ENCODE assay signal across 14 cellular contexts in genomic region chr9:121317737-121318630, GRCh38. TPM values are rescaled to one million over a fixed set of nuclear protein-coding genes. Genes with fewer than 3 reads are reported as not detected.
DNase-seq lines count a peak whose midpoint lies in the region; ATAC-seq, FAIRE-seq and TF ChIP-seq lines count a peak whose summit lies in the region.
"Had no signal": no experiment of that assay in that cellular context is flagged by ENCODE, and none has a peak within 500 bp of the region (broad histone marks: within the 10 kb centered on the region; RNA-seq: fewer than 3 reads in every experiment).

No MANE protein-coding gene starts in this region.

- no peaks in the 10 kb centered on the region for H3K4me1 Mint-ChIP-seq in type B pancreatic cell (ENCODE audit: unreplicated experiment)
- H3K4me1 Mint-ChIP-seq: neural crest cell had no signal

- TF ChIP-seq CTCF in heart left ventricle (IDR thresholded peaks at IDR 0.05) (peak in 1 of 12 donors; percentile 12), pancreas (IDR thresholded peaks at IDR 0.05) (no peak), type B pancreatic cell (conservative IDR thresholded peaks at IDR 0.05) (no peak)

- H3K27me3 ChIP-seq in heart left ventricle (no peaks in the 10 kb centered on the region), pancreas (no peaks in the 10 kb centered on the region)

- no peak overlapping the region for H3K4me3 ChIP-seq in heart left ventricle
- no peak overlapping the region for H3K4me3 ChIP-seq in pancreas

- intact Hi-C loops in heart left ventricle (cut with DNase I) (loop anchor here (2.0 to 10.0 kb wide), 11 partner anchors 36 to 106 kb away; partner anchors contain the start of gene GSN (in 3 of the 10)), pancreas (cut with DNase I) (loop anchor here in 2 of 3 donors (5.0 kb wide), 2 partner anchors 79 to 84 kb away; no protein-coding TSS in a partner anchor)

- peak; percentile 33 to 63 (median 41) for ATAC-seq in heart left ventricle
- ATAC-seq in pancreas: peak; percentile 50 to 78 (median 62)
- ATAC-seq in GM18858 (IDR thresholded peaks at IDR 0.05; ENCODE audit: unreplicated experiment): no peak
- ATAC-seq: stimulated activated naive B cell treated with anti-CD40 and anti-IgM and Interleukin-4, amounts not matched to agents 10 μg/mL and 1 μg/mL and 100 μg/mL, for 72 hours had no signal

- H3K4me1 ChIP-seq in heart left ventricle (peaks cover 4 to 81% (median 48%) of the 10 kb centered on the region in 12 donors), pancreas (peaks cover 0 to 7% (median 6%) of the 10 kb centered on the region in 3 donors)

- 33 to 52% (median 46%) methylated on average over 3 to 6 of the region's 6 CpGs for WGBS in heart left ventricle, 4 donors
- WGBS in pancreas, 2 donors: 40 to 52% methylated on average over 6 of the region's 6 CpGs

- TF ChIP-seq POLR2A in heart left ventricle (IDR thresholded peaks at IDR 0.05): no peak

- H3K4me3 Mint-ChIP-seq in type B pancreatic cell: no peak overlapping the region
- H3K4me3 Mint-ChIP-seq: neural crest cell; stimulated activated naive B cell treated with anti-CD40 and anti-IgM and Interleukin-4, amounts not matched to agents 10 μg/mL and 1 μg/mL and 100 μg/mL, for 72 hours had no signal

- no peaks in the 10 kb centered on the region for H3K9me3 Mint-ChIP-seq in type B pancreatic cell
- H3K9me3 Mint-ChIP-seq: stimulated activated naive B cell treated with anti-CD40 and anti-IgM and Interleukin-4, amounts not matched to agents 10 μg/mL and 1 μg/mL and 100 μg/mL, for 72 hours had no signal

- FAIRE-seq in pancreas (lab: Jason Lieb, UNC): no peak
- FAIRE-seq: astrocyte had no signal

- peaks cover 21% of the 10 kb centered on the region for H3K36me3 Mint-ChIP-seq in type B pancreatic cell

- peak; percentile 8 for DNase-seq in NCI-H2196 (lab: John Stamatoyannopoulos, UW; ENCODE audit: unreplicated experiment)
- DNase-seq in NCI-H2196 treated with DMSO at 0.1 percent for 48 hours (lab: John Stamatoyannopoulos, UW; ENCODE audit: unreplicated experiment): no peak
- DNase-seq in heart left ventricle: peak in 3 of 5 donors; percentile 63 to 77 (median 63)
- DNase-seq in pancreas: peak; percentile 74 to 87 (median 76)
- DNase-seq in type B pancreatic cell (ENCODE audit: extremely low spot score, unreplicated experiment): no peak
- no peak for DNase-seq in D341Med (ENCODE audit: low spot score)
- DNase-seq in GDM1 (lab: John Stamatoyannopoulos, UW): no peak
- DNase-seq: NCI-H526; stimulated activated naive B cell treated with anti-CD40 and anti-IgM and Interleukin-4, amounts not matched to agents 10 μg/mL and 1 μg/mL and 100 μg/mL, for 72 hours; WERI-Rb-1 had no signal

- peak overlapping the region; percentile 28 to 98 (median 64) for H3K27ac ChIP-seq in heart left ventricle
- peak overlapping the region in 1 of 4 donors; percentile 15 for H3K27ac ChIP-seq in pancreas
- H3K27ac ChIP-seq: 22Rv1, WERI-Rb-1 had no signal

- H3K27me3 Mint-ChIP-seq in type B pancreatic cell: no peaks in the 10 kb centered on the region
- H3K27me3 Mint-ChIP-seq: stimulated activated naive B cell treated with anti-CD40 and anti-IgM and Interleukin-4, amounts not matched to agents 10 μg/mL and 1 μg/mL and 100 μg/mL, for 72 hours had no signal

- peak overlapping the region; percentile 51 for H3K27ac Mint-ChIP-seq in type B pancreatic cell
- H3K27ac Mint-ChIP-seq: stimulated activated naive B cell treated with anti-CD40 and anti-IgM and Interleukin-4, amounts not matched to agents 10 μg/mL and 1 μg/mL and 100 μg/mL, for 72 hours had no signal

- H3K36me3 ChIP-seq in heart left ventricle: peaks cover 3 to 100% (median 95%) of the 10 kb centered on the region in 9 donors
- H3K36me3 ChIP-seq in pancreas: peaks cover 0 to 18% (median 0%) of the 10 kb centered on the region in 3 donors
- H3K36me3 ChIP-seq: WERI-Rb-1 had no signal

- no peaks in the 10 kb centered on the region for H3K9me3 ChIP-seq in heart left ventricle
- no peaks in the 10 kb centered on the region for H3K9me3 ChIP-seq in pancreas

RNA-seq across cellular contexts. Expression of gene GSN, which starts 50.0 kb away (rescaled TPM):
- 1,000 to 10,000 TPM in 2 of 9 donors, 100 to 1,000 TPM in 7; 422 to 2,088 (median 703) TPM for total RNA-seq in heart left ventricle
- polyA plus RNA-seq in heart left ventricle: 100 to 1,000 TPM; 379 to 481 TPM
- 100 to 1,000 TPM in 3 of 6 donors, 10 to 100 TPM in 3; 44.0 to 190 (median 97.8) TPM for total RNA-seq in pancreas
- polyA plus RNA-seq in pancreas: 100 to 1,000 TPM; 154 to 193 TPM
- total RNA-seq in type B pancreatic cell (ENCODE audit: low replicate concordance): 80.0 and 159 TPM in 2 replicates

RNA-seq across cellular contexts. Expression of gene STOM, which starts 52.1 kb away (rescaled TPM):
- total RNA-seq in heart left ventricle (100 to 1,000 TPM; 125 to 239 (median 154) TPM), pancreas (10 to 100 TPM; 13.9 to 65.1 (median 33.9) TPM), type B pancreatic cell (ENCODE audit: low replicate concordance) (30.7 and 35.3 TPM in 2 replicates)
- polyA plus RNA-seq in heart left ventricle (100 to 1,000 TPM; 129 to 148 TPM), pancreas (10 to 100 TPM; 25.4 to 30.9 TPM)

Comparison
In these comparisons a context has a peak if more than half of its experiments do, and no peak if none do; other contexts are left out.
1. DNase-seq: peak in NCI-H2196 (single experiment), heart left ventricle (3 of 5) and pancreas (6 of 6); none in NCI-H2196 treated with DMSO at 0.1 percent for 48 hours (single experiment), type B pancreatic cell (single experiment), D341Med (single experiment) and GDM1 (single experiment).